8 cellular contexts compared by ENCODE assay signal in the genomic region with DNA sequence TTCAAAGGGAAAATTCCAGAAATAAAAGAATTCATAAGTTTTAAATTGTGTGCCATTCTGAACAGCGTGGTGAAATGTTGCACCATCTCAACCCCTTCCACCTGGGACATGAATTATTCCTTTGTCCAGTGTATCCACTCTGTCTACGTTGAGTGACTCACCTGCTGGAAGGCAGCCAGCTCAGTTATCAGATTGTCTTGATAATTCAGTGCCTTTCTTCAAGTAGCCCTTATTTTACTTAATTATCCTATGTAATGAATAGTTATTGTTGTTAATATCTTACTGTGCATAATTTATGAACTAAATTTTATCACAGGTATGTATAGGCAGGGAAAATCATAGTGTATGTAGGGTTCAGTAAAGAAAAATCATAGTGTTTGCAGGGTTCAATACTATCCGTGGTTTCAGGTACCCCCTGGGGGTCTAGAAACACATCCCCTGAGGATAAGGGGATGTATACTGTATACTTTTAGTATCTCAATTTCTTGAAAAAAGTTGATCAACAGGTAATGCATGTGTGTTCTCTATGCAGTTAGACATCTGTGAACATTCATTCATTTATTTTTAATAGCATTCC. TPM values are rescaled to one million over a fixed set of nuclear protein-coding genes. Genes with fewer than 3 reads are reported as not detected.
DNase-seq lines count a peak whose midpoint lies in the region; ATAC-seq and TF ChIP-seq lines count a peak whose summit lies in the region.

No MANE protein-coding gene starts in this region.

- peaks cover 9 to 17% of the 10 kb centered on the region in 2 donors for H3K4me1 ChIP-seq in gastrocnemius medialis

- in situ Hi-C loops in gastrocnemius medialis (cut with MboI; ENCODE audit: low sequenced_read_pairs in 4 of 4): no loop called here

- intact Hi-C loops in gastrocnemius medialis (cut with DNase I; ENCODE audit: low total_unique reads): loop anchor here (5.0 kb wide), 1 partner anchor 471 kb away; no protein-coding TSS in a partner anchor

- TF ChIP-seq CTCF in foreskin fibroblast (IDR thresholded peaks at IDR 0.05; ENCODE audit: low read depth, low read length): no peak
- TF ChIP-seq CTCF in gastrocnemius medialis (IDR thresholded peaks at IDR 0.05 in 4 of 5, conservative IDR thresholded peaks at IDR 0.05 in 1 of 5): no peak

- H3K9me3 ChIP-seq in gastrocnemius medialis: no peaks in the 10 kb centered on the region

- H3K4me3 ChIP-seq in foreskin fibroblast (ENCODE audit: low read depth in 1 of 2, low read length in 2 of 2) (no peak overlapping the region), gastrocnemius medialis (no peak overlapping the region)

- no peak overlapping the region for H3K27ac ChIP-seq in gastrocnemius medialis

- H3K36me3 ChIP-seq in gastrocnemius medialis: no peaks in the 10 kb centered on the region

- H3K27me3 ChIP-seq in gastrocnemius medialis: no peaks in the 10 kb centered on the region

- DNase-seq in ELR (ENCODE audit: low read depth) (peak; percentile 73), NCI-H2029 (lab: John Stamatoyannopoulos, UW) (peak; percentile 48), glomerular visceral epithelial cell (ENCODE audit: extremely low spot score) (peak; percentile 13), foreskin fibroblast (no peak), gastrocnemius medialis (no peak), T-helper 2 cell (no peak)

- peak; percentile 29 for ATAC-seq in GM21825 (IDR thresholded peaks at IDR 0.05; ENCODE audit: unreplicated experiment)
- ATAC-seq in HG03039 (IDR thresholded peaks at IDR 0.05; ENCODE audit: unreplicated experiment): no peak
- ATAC-seq in gastrocnemius medialis: no peak

- no peak for TF ChIP-seq POLR2A in gastrocnemius medialis (IDR thresholded peaks at IDR 0.05)

RNA-seq across cellular contexts. Expression of a gene that starts 7.7 kb away (rescaled TPM):
- total RNA-seq in gastrocnemius medialis: 10 to 100 TPM; 10.1 to 41.7 (median 13.3) TPM

RNA-seq across cellular contexts. Expression of a gene that starts 20.5 kb away (rescaled TPM):
- 10 to 100 TPM in 2 of 4 donors, 1 to 10 TPM in 1, under 1 TPM in 1; 0.39 to 87.9 (median 6.1) TPM for total RNA-seq in gastrocnemius medialis

Comparison
In these comparisons a context has a peak if more than half of its experiments do, and no peak if none do; other contexts are left out.
1. DNase-seq: peak in ELR (single experiment), NCI-H2029 (single experiment) and glomerular visceral epithelial cell (single experiment); none in foreskin fibroblast (0 of 2), gastrocnemius medialis (0 of 2) and T-helper 2 cell (0 of 5).